Comparison of ENCODE assay signal across 1 cellular context in the genomic region with DNA sequence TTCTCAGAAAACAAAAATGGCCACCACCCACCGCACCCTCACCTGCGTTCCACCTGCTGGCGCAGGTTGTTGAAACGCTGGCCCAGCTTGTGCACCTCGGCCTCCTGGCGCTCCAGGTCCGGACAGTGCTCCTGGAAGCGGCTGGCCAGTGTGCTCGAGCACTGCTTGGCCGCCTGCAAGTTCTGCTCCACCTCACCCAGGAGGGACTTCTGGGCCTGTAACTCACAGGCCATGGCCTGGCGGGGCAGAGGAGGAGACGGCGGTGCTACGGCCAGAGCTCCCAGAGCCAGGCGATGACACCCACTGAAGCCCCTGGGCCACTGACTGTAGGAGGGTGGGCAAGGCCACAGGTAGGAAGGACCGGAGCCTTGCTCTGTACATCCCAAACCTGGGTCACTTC.
TF ChIP-seq lines count a peak whose summit lies in the region.

No MANE protein-coding gene starts in this region.

TF ChIP-seq in HepG2, 621 proteins besides CTCF, POLR2A, EP300 and RAD21:
- TF ChIP-seq AGO2 (optimal IDR thresholded peaks at IDR 0.05; ENCODE audit: low read depth, low read length) (peak; percentile 36), ZNF569 (CRISPR knock-in tag; IDR thresholded peaks at IDR 0.05; ENCODE audit: borderline replicate concordance) (no peak), MAZ (IDR thresholded peaks at IDR 0.05; ENCODE audit: borderline replicate concordance, low read depth, low read length) (no peak), MAZ (CRISPR knock-in tag; IDR thresholded peaks at IDR 0.05; ENCODE audit: low read depth) (no peak), IKZF4 (CRISPR knock-in tag; IDR thresholded peaks at IDR 0.05; ENCODE audit: borderline replicate concordance, low read depth, not compliant biosample characterization) (no peak)
- TF ChIP-seq, protein P1, sequence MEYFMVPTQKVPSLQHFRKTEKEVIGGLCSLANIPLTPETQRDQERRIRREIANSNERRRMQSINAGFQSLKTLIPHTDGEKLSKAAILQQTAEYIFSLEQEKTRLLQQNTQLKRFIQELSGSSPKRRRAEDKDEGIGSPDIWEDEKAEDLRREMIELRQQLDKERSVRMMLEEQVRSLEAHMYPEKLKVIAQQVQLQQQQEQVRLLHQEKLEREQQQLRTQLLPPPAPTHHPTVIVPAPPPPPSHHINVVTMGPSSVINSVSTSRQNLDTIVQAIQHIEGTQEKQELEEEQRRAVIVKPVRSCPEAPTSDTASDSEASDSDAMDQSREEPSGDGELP (IDR thresholded peaks at IDR 0.05; ENCODE audit: borderline replicate concordance, low read depth): no peak
- TF ChIP-seq, protein P2, sequence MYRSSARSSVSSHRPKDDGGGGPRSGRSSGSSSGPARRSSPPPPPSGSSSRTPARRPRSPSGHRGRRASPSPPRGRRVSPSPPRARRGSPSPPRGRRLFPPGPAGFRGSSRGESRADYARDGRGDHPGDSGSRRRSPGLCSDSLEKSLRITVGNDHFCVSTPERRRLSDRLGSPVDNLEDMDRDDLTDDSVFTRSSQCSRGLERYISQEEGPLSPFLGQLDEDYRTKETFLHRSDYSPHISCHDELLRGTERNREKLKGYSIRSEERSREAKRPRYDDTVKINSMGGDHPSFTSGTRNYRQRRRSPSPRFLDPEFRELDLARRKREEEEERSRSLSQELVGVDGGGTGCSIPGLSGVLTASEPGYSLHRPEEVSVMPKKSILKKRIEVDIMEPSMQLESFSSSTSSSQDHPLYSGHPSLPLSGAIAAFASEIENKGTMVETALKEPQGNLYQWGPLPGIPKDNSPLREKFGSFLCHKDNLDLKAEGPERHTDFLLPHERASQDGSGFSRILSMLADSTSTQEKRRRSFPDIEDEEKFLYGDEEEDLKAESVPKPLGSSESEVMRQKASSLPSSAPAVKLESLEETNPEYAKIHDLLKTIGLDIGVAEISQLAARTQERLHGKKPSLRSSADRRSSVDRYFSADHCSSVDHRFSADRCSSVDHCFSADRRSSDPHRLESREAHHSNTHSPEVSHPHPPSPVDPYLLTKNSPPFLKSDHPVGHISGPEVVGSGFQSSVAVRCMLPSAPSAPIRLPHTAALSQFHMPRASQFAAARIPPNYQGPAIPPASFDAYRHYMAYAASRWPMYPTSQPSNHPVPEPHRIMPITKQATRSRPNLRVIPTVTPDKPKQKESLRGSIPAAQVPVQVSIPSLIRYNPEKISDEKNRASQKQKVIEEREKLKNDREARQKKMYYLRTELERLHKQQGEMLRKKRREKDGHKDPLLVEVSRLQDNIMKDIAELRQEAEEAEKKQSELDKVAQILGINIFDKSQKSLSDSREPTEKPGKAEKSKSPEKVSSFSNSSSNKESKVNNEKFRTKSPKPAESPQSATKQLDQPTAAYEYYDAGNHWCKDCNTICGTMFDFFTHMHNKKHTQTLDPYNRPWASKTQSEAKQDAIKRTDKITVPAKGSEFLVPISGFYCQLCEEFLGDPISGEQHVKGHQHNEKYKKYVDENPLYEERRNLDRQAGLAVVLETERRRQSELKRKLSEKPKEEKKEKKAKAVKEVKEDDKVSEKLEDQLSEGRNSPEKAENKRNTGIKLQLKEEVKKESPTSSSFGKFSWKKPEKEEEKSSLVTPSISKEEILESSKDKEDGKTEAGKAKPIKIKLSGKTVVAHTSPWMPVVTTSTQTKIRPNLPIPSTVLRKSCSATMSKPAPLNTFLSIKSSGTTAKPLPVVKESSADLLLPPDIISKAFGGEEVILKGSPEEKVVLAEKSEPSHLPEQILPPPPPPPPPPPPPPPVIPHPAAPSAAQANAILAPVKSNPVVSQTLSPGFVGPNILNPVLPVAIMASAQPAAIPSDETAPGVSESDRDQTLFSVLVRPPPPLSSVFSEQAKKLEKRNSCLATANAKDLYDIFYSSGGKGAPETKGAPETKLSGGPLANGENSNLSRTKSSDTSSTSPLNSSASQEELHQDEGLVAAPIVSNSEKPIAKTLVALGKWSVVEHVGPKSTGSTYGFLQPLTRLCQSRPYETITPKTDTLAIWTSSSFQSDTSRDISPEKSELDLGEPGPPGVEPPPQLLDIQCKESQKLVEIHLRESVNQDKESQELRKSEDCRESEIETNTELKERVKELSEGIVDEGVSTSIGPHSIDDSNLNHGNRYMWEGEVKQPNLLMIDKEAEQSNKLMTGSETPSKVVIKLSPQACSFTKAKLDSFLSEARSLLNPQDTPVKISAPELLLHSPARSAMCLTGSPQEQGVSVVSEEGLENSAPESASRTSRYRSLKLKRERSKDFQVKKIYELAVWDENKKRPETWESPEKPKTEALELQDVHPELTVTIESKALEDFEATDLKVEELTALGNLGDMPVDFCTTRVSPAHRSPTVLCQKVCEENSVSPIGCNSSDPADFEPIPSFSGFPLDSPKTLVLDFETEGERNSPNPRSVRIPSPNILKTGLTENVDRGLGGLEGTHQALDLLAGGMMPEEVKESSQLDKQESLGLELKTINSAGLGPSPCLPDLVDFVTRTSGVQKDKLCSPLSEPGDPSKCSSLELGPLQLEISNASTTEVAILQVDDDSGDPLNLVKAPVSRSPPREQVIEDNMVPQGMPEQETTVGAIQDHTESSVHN (CRISPR knock-in tag; IDR thresholded peaks at IDR 0.05): no peak
- TF ChIP-seq, protein P3, sequence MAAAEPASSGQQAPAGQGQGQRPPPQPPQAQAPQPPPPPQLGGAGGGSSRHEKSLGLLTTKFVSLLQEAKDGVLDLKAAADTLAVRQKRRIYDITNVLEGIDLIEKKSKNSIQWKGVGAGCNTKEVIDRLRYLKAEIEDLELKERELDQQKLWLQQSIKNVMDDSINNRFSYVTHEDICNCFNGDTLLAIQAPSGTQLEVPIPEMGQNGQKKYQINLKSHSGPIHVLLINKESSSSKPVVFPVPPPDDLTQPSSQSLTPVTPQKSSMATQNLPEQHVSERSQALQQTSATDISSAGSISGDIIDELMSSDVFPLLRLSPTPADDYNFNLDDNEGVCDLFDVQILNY (CRISPR knock-in tag; conservative IDR thresholded peaks at IDR 0.05): no peak
